16 cellular contexts compared by ENCODE assay signal in the genomic region with DNA sequence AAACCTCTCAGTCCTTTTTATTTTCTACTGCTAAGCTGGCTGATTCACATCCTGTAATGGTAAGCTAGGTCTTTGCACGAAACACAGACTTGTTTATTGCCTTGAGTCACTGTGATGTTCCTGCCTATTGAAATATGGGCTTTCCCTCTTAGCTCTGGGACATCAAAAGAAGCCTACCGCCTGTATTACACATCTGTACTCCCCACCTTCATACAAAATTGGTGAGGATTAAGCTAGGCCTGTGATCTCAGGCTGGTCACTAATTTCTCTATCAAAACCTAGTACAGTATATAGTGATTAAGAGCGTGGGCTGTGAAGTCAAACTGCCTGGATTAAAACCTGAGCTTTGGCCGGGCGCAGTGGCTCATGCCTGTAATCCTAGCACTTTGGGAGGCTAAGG.
DNase-seq lines count a peak whose midpoint lies in the region; ATAC-seq, FAIRE-seq and TF ChIP-seq lines count a peak whose summit lies in the region.
"Had no signal": no experiment of that assay in that cellular context is flagged by ENCODE, and none has a peak within 500 bp of the region (broad histone marks: within the 10 kb centered on the region; RNA-seq: fewer than 3 reads in every experiment).

No MANE protein-coding gene starts in this region.

- H3K4me1 ChIP-seq in ACC112 (ENCODE audit: control insufficient read depth, insufficient read depth, low read length, unreplicated experiment), result peaks cover 11% of the 10 kb centered on the region
- H3K4me1 ChIP-seq: gastroesophageal sphincter, Peyer's patch had no signal

- H3K36me3 Mint-ChIP-seq in WTC11, result peaks cover 7% of the 10 kb centered on the region

- no peaks in the 10 kb centered on the region for H3K27me3 ChIP-seq in ACC112 (ENCODE audit: insufficient read depth, low read length)
- H3K27me3 ChIP-seq: gastroesophageal sphincter, Peyer's patch had no signal

- peak overlapping the region; percentile 19; the same call in 1 of the 2 replicates for H3K27ac ChIP-seq in ACC112 (ENCODE audit: low read depth, low read length)
- H3K27ac ChIP-seq: gastroesophageal sphincter had no signal

- H3K4me1 Mint-ChIP-seq in WTC11, result peaks cover 52% of the 10 kb centered on the region

- no peaks in the 10 kb centered on the region for H3K79me2 ChIP-seq in ACC112 (ENCODE audit: control insufficient read depth, insufficient read depth, low read length, unreplicated experiment)

- POLR2A ChIA-PET in WTC11 (lab: Charles Lee), result no interaction called here

- TF ChIP-seq POLR2A in H54 (IDR thresholded peaks at IDR 0.05; ENCODE audit: low read depth, low read length), result no peak

- CTCF ChIA-PET in WTC11 (lab: Charles Lee), result interaction anchor here (0.7 to 2.6 kb wide), 9 partner anchors 9 to 281 kb away, joined by 3 to 13 read pairs (median 4); a partner anchor contains a TSS

- peak; percentile 79 for DNase-seq in H54 (ENCODE audit: insufficient read length, low spot score)
- DNase-seq in WTC11 (ENCODE audit: low spot score), result no peak
- DNase-seq in iris pigment epithelial cell (ENCODE audit: low read depth), result peak; percentile 84
- DNase-seq in stimulated activated CD4-positive, alpha-beta T cell treated with anti-CD3 and anti-CD28 coated beads, Interleukin-2, amount 100 ng/mL, for 48 hours, result no peak
- DNase-seq in C1 segment of cervical spinal cord (lab: John Stamatoyannopoulos, UW), result no peak
- DNase-seq in SHP77 treated with DMSO at 0.1 percent for 48 hours (lab: John Stamatoyannopoulos, UW), result no peak
- DNase-seq: activated B cell treated with CpG ODN at 0.5 μM for 24 hours; Caco-2; cerebellar nuclear complex; occipital lobe; Peyer's patch; stimulated activated CD4-positive, alpha-beta T cell treated with anti-CD3 and anti-CD28 coated beads, Interleukin-2, amount 100 ng/mL, for 24 hours had no signal

- ATAC-seq in WTC11 (no peak), GM19023 (IDR thresholded peaks at IDR 0.05; ENCODE audit: unreplicated experiment) (no peak)
- ATAC-seq: gastroesophageal sphincter had no signal

- peaks cover 8% of the 10 kb centered on the region for H3K9me3 Mint-ChIP-seq in WTC11
- H3K9me3 Mint-ChIP-seq: activated B cell treated with CpG ODN at 0.5 μM for 24 hours; activated T-helper 1 cell treated with anti-CD3 and anti-CD28 coated beads, Interleukin-12 subunit alpha, Interleukin-12 subunit beta, Interleukin-2, Interleukin-4 antibody, amounts not matched to agents 30 ng/mL and 10 ng/mL and 1 ng/mL, durations not matched to agents 14 hours and 24 hours and 36 hours had no signal

- H3K4me3 ChIP-seq in ACC112 (ENCODE audit: low read depth, low read length), result no peak overlapping the region
- H3K4me3 ChIP-seq: gastroesophageal sphincter, Peyer's patch had no signal

- no peaks in the 10 kb centered on the region for H3K36me3 ChIP-seq in ACC112 (ENCODE audit: insufficient read depth, low read length)
- H3K36me3 ChIP-seq: gastroesophageal sphincter, Peyer's patch had no signal

- no peak overlapping the region for H2AFZ ChIP-seq in ACC112 (ENCODE audit: low read length, unreplicated experiment)

- H3K27ac Mint-ChIP-seq in WTC11, result 0 out of 2 replicates have a peak overlapping the region, but pooled peaks have one; percentile 48
- H3K27ac Mint-ChIP-seq: activated B cell treated with CpG ODN at 0.5 μM for 24 hours; activated T-helper 1 cell treated with anti-CD3 and anti-CD28 coated beads, Interleukin-12 subunit alpha, Interleukin-12 subunit beta, Interleukin-2, Interleukin-4 antibody, amounts not matched to agents 30 ng/mL and 10 ng/mL and 1 ng/mL, durations not matched to agents 14 hours and 24 hours and 36 hours had no signal

- TF ChIP-seq CTCF in WTC11 (IDR thresholded peaks at IDR 0.05), result no peak

- peak; percentile 99 for FAIRE-seq in H54 (lab: Jason Lieb, UNC)

- no peaks in the 10 kb centered on the region for H3K27me3 Mint-ChIP-seq in WTC11 (ENCODE audit: low read depth)
- H3K27me3 Mint-ChIP-seq: activated B cell treated with CpG ODN at 0.5 μM for 24 hours had no signal

- H3K4me3 Mint-ChIP-seq in WTC11, result no peak overlapping the region
- H3K4me3 Mint-ChIP-seq: activated B cell treated with CpG ODN at 0.5 μM for 24 hours; activated T-helper 1 cell treated with anti-CD3 and anti-CD28 coated beads, Interleukin-12 subunit alpha, Interleukin-12 subunit beta, Interleukin-2, Interleukin-4 antibody, amounts not matched to agents 30 ng/mL and 10 ng/mL and 1 ng/mL, durations not matched to agents 14 hours and 24 hours and 36 hours had no signal

TF ChIP-seq in WTC11, 78 proteins besides CTCF, POLR2A, EP300 and RAD21 (continues in another document):
- TF ChIP-seq, protein P1, sequence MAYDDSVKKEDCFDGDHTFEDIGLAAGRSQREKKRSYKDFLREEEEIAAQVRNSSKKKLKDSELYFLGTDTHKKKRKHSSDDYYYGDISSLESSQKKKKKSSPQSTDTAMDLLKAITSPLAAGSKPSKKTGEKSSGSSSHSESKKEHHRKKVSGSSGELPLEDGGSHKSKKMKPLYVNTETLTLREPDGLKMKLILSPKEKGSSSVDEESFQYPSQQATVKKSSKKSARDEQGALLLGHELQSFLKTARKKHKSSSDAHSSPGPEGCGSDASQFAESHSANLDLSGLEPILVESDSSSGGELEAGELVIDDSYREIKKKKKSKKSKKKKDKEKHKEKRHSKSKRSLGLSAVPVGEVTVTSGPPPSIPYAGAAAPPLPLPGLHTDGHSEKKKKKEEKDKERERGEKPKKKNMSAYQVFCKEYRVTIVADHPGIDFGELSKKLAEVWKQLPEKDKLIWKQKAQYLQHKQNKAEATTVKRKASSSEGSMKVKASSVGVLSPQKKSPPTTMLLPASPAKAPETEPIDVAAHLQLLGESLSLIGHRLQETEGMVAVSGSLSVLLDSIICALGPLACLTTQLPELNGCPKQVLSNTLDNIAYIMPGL (CRISPR knock-in tag; IDR thresholded peaks at IDR 0.05), result no peak
- TF ChIP-seq, protein P2, sequence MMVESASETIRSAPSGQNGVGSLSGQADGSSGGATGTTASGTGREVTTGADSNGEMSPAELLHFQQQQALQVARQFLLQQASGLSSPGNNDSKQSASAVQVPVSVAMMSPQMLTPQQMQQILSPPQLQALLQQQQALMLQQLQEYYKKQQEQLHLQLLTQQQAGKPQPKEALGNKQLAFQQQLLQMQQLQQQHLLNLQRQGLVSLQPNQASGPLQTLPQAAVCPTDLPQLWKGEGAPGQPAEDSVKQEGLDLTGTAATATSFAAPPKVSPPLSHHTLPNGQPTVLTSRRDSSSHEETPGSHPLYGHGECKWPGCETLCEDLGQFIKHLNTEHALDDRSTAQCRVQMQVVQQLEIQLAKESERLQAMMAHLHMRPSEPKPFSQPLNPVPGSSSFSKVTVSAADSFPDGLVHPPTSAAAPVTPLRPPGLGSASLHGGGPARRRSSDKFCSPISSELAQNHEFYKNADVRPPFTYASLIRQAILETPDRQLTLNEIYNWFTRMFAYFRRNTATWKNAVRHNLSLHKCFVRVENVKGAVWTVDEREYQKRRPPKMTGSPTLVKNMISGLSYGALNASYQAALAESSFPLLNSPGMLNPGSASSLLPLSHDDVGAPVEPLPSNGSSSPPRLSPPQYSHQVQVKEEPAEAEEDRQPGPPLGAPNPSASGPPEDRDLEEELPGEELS (CRISPR knock-in tag; IDR thresholded peaks at IDR 0.05), result no peak
- TF ChIP-seq NR3C1 (CRISPR knock-in tag; conservative IDR thresholded peaks at IDR 0.05; ENCODE audit: low read depth) (no peak), ZNF416 (CRISPR knock-in tag; IDR thresholded peaks at IDR 0.05) (no peak), JUN (CRISPR knock-in tag; IDR thresholded peaks at IDR 0.05) (no peak)
- TF ChIP-seq, protein P3, sequence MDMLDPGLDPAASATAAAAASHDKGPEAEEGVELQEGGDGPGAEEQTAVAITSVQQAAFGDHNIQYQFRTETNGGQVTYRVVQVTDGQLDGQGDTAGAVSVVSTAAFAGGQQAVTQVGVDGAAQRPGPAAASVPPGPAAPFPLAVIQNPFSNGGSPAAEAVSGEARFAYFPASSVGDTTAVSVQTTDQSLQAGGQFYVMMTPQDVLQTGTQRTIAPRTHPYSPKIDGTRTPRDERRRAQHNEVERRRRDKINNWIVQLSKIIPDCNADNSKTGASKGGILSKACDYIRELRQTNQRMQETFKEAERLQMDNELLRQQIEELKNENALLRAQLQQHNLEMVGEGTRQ (CRISPR knock-in tag; IDR thresholded peaks at IDR 0.05), result no peak
- TF ChIP-seq, protein P4, sequence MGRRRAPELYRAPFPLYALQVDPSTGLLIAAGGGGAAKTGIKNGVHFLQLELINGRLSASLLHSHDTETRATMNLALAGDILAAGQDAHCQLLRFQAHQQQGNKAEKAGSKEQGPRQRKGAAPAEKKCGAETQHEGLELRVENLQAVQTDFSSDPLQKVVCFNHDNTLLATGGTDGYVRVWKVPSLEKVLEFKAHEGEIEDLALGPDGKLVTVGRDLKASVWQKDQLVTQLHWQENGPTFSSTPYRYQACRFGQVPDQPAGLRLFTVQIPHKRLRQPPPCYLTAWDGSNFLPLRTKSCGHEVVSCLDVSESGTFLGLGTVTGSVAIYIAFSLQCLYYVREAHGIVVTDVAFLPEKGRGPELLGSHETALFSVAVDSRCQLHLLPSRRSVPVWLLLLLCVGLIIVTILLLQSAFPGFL (CRISPR knock-in tag; IDR thresholded peaks at IDR 0.05; ENCODE audit: borderline replicate concordance), result no peak
- TF ChIP-seq, protein P5, sequence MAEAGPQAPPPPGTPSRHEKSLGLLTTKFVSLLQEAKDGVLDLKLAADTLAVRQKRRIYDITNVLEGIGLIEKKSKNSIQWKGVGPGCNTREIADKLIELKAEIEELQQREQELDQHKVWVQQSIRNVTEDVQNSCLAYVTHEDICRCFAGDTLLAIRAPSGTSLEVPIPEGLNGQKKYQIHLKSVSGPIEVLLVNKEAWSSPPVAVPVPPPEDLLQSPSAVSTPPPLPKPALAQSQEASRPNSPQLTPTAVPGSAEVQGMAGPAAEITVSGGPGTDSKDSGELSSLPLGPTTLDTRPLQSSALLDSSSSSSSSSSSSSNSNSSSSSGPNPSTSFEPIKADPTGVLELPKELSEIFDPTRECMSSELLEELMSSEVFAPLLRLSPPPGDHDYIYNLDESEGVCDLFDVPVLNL (CRISPR knock-in tag; IDR thresholded peaks at IDR 0.05; ENCODE audit: borderline replicate concordance, low read depth), result no peak
- TF ChIP-seq, protein P6, sequence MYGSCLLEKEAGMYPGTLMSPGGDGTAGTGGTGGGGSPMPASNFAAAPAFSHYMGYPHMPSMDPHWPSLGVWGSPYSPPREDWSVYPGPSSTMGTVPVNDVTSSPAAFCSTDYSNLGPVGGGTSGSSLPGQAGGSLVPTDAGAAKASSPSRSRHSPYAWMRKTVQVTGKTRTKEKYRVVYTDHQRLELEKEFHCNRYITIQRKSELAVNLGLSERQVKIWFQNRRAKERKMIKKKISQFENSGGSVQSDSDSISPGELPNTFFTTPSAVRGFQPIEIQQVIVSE (CRISPR knock-in tag; IDR thresholded peaks at IDR 0.05; ENCODE audit: borderline replicate concordance), result no peak

Comparison
In these comparisons a context has a peak if more than half of its experiments do, and no peak if none do; other contexts are left out.
1. DNase-seq: peak in H54 (single experiment) and iris pigment epithelial cell (single experiment); none in WTC11 (single experiment), stimulated activated CD4-positive, alpha-beta T cell treated with anti-CD3 and anti-CD28 coated beads, Interleukin-2, amount 100 ng/mL, for 48 hours (0 of 2), C1 segment of cervical spinal cord (0 of 14) and SHP77 treated with DMSO at 0.1 percent for 48 hours (single experiment).